Comparison of ENCODE assay signal across 16 cellular contexts in the genomic region with DNA sequence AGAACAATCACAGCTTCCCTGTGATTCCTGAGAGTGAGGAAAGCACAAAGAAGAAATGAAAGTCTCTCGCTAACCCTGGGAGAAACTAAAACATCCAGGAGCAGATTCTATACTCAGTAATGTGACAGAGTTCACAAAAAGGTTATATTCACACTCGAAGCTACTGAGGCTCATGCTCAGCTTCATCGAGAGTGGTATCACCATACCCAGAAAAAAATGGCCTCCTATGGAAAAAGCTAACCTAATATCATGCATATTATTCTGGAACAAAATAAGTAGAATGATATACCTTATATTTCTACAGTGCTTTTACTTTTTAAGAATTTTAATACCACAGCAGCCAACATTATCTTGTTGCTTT. TPM values are rescaled to one million over a fixed set of nuclear protein-coding genes. Genes with fewer than 3 reads are reported as not detected.
DNase-seq lines count a peak whose midpoint lies in the region; ATAC-seq and TF ChIP-seq lines count a peak whose summit lies in the region.
"Had no signal": no experiment of that assay in that cellular context is flagged by ENCODE, and none has a peak within 500 bp of the region (broad histone marks: within the 10 kb centered on the region; RNA-seq: fewer than 3 reads in every experiment).

No MANE protein-coding gene starts in this region.

- H3K9me3 ChIP-seq in esophagus squamous epithelium (no peaks in the 10 kb centered on the region), sigmoid colon (no peaks in the 10 kb centered on the region)
- H3K9me3 ChIP-seq: MG63, pancreas had no signal

- H3K27ac ChIP-seq in esophagus squamous epithelium, result peak overlapping the region; percentile 15 to 49 (median 39)
- no peak overlapping the region for H3K27ac ChIP-seq in sigmoid colon
- H3K27ac ChIP-seq: pancreas, PC-9 had no signal

- no peak overlapping the region for H3K4me3 ChIP-seq in esophagus squamous epithelium
- no peak overlapping the region for H3K4me3 ChIP-seq in sigmoid colon
- H3K4me3 ChIP-seq: MG63, pancreas, PC-9 had no signal

- no peaks in the 10 kb centered on the region for H3K27me3 Mint-ChIP-seq in activated T-cell treated with anti-CD3 and anti-CD28 coated beads, Interleukin-2, amount 50 U/mL, for 72 hours (ENCODE audit: low read depth)
- no peaks in the 10 kb centered on the region for H3K27me3 Mint-ChIP-seq in activated CD4-positive, alpha-beta memory T cell treated with anti-CD3 and anti-CD28 coated beads, Interleukin-2, amount 10 ng/mL, durations not matched to agents 7 days and 5 days
- H3K27me3 Mint-ChIP-seq in stimulated activated naive CD8-positive, alpha-beta T cell treated with anti-CD3 and anti-CD28 coated beads, Interleukin-15, Interleukin-2, amounts not matched to agents 100 ng/mL and 50 ng/mL, for 24 hours, result no peaks in the 10 kb centered on the region

- TF ChIP-seq CTCF in esophagus squamous epithelium (IDR thresholded peaks at IDR 0.05) (no peak), sigmoid colon (IDR thresholded peaks at IDR 0.05) (no peak)

- POLR2A ChIA-PET in activated CD4-positive, alpha-beta memory T cell treated with anti-CD3 and anti-CD28 coated beads, Interleukin-2, amount 10 ng/mL, durations not matched to agents 7 days and 5 days (lab: Charles Lee), result interaction anchor here (1.1 to 3.7 kb wide), 3 partner anchors 13 to 73 kb away, joined by 5 to 33 read pairs (median 5); partner anchors contain the start of gene CDKN2AIP

- peak overlapping the region; percentile 58 to 73 for H3K4me3 Mint-ChIP-seq in activated T-cell treated with anti-CD3 and anti-CD28 coated beads, Interleukin-2, amount 50 U/mL, for 72 hours
- H3K4me3 Mint-ChIP-seq in activated CD4-positive, alpha-beta memory T cell treated with anti-CD3 and anti-CD28 coated beads, Interleukin-2, amount 10 ng/mL, durations not matched to agents 7 days and 5 days, result no peak overlapping the region
- peak overlapping the region; percentile 8 for H3K4me3 Mint-ChIP-seq in stimulated activated naive CD8-positive, alpha-beta T cell treated with anti-CD3 and anti-CD28 coated beads, Interleukin-15, Interleukin-2, amounts not matched to agents 100 ng/mL and 50 ng/mL, for 24 hours

- CTCF ChIA-PET in activated CD4-positive, alpha-beta memory T cell treated with anti-CD3 and anti-CD28 coated beads, Interleukin-2, amount 10 ng/mL, durations not matched to agents 7 days and 5 days (lab: Charles Lee), result interaction anchor here (1.1 to 1.9 kb wide), 3 partner anchors 13 to 33 kb away, joined by 4 to 12 read pairs (median 10); partner anchors contain the start of gene CDKN2AIP

- H3K27me3 ChIP-seq in esophagus squamous epithelium, result no peaks in the 10 kb centered on the region
- no peaks in the 10 kb centered on the region for H3K27me3 ChIP-seq in sigmoid colon
- H3K27me3 ChIP-seq: MG63, pancreas had no signal

- peak overlapping the region; percentile 89 for H3K27ac Mint-ChIP-seq in activated T-cell treated with anti-CD3 and anti-CD28 coated beads, Interleukin-2, amount 50 U/mL, for 72 hours
- H3K27ac Mint-ChIP-seq in activated CD4-positive, alpha-beta memory T cell treated with anti-CD3 and anti-CD28 coated beads, Interleukin-2, amount 10 ng/mL, durations not matched to agents 7 days and 5 days, result peak overlapping the region; percentile 59
- H3K27ac Mint-ChIP-seq in stimulated activated naive CD8-positive, alpha-beta T cell treated with anti-CD3 and anti-CD28 coated beads, Interleukin-15, Interleukin-2, amounts not matched to agents 100 ng/mL and 50 ng/mL, for 24 hours, result peak overlapping the region; percentile 78

- no peaks in the 10 kb centered on the region for H3K36me3 ChIP-seq in esophagus squamous epithelium
- no peaks in the 10 kb centered on the region for H3K36me3 ChIP-seq in sigmoid colon
- H3K36me3 ChIP-seq: MG63, pancreas had no signal

- H3K4me1 Mint-ChIP-seq in activated T-cell treated with anti-CD3 and anti-CD28 coated beads, Interleukin-2, amount 50 U/mL, for 72 hours (ENCODE audit: low read depth), result peaks cover 15% of the 10 kb centered on the region
- peaks cover 32% of the 10 kb centered on the region for H3K4me1 Mint-ChIP-seq in activated CD4-positive, alpha-beta memory T cell treated with anti-CD3 and anti-CD28 coated beads, Interleukin-2, amount 10 ng/mL, durations not matched to agents 7 days and 5 days
- H3K4me1 Mint-ChIP-seq in stimulated activated naive CD8-positive, alpha-beta T cell treated with anti-CD3 and anti-CD28 coated beads, Interleukin-15, Interleukin-2, amounts not matched to agents 100 ng/mL and 50 ng/mL, for 24 hours (ENCODE audit: low read depth), result peaks cover 28% of the 10 kb centered on the region

- peak; percentile 25 to 47 for ATAC-seq in activated T-cell treated with anti-CD3 and anti-CD28 coated beads, Interleukin-2, amount 50 U/mL, for 72 hours (replicated peaks in 1 of 2)

- H3K36me3 Mint-ChIP-seq in activated T-cell treated with anti-CD3 and anti-CD28 coated beads, Interleukin-2, amount 50 U/mL, for 72 hours (ENCODE audit: insufficient read depth in 2 of 2), result no peaks in the 10 kb centered on the region
- H3K36me3 Mint-ChIP-seq in activated CD4-positive, alpha-beta memory T cell treated with anti-CD3 and anti-CD28 coated beads, Interleukin-2, amount 10 ng/mL, durations not matched to agents 7 days and 5 days (ENCODE audit: low read depth), result no peaks in the 10 kb centered on the region
- no peaks in the 10 kb centered on the region for H3K36me3 Mint-ChIP-seq in stimulated activated naive CD8-positive, alpha-beta T cell treated with anti-CD3 and anti-CD28 coated beads, Interleukin-15, Interleukin-2, amounts not matched to agents 100 ng/mL and 50 ng/mL, for 24 hours (ENCODE audit: low read depth)

- no peak for DNase-seq in activated T-cell treated with anti-CD3 and anti-CD28 coated beads, Interleukin-2, amount 50 U/mL, for 72 hours
- no peak for DNase-seq in activated T-cell treated with anti-CD3 and anti-CD28 coated beads, Interleukin-2, amount 50 U/mL, for 1 hour
- no peak for DNase-seq in activated CD4-positive, alpha-beta memory T cell treated with anti-CD3 and anti-CD28 coated beads, Interleukin-2, amount 10 ng/mL, durations not matched to agents 7 days and 5 days
- DNase-seq in esophagus squamous epithelium (lab: John Stamatoyannopoulos, UW) (no peak), sigmoid colon (no peak), SHP77 treated with DMSO at 0.1 percent for 48 hours (lab: John Stamatoyannopoulos, UW) (no peak)
- no peak for DNase-seq in stimulated activated CD4-positive, alpha-beta T cell treated with anti-CD3 and anti-CD28 coated beads, Interleukin-4, amount 100 ng/mL, for 24 hours
- DNase-seq: DMS53, GOT3, left ventricle myocardium superior, MG63, NCI-H2227 treated with DMSO at 0.1 percent for 48 hours, PC-9, T-helper 9 cell had no signal

- no peak for TF ChIP-seq EP300 in sigmoid colon (IDR thresholded peaks at IDR 0.05)

- H3K4me1 ChIP-seq in esophagus squamous epithelium, result peaks cover 0 to 33% (median 5%) of the 10 kb centered on the region in 3 donors
- no peaks in the 10 kb centered on the region for H3K4me1 ChIP-seq in sigmoid colon
- H3K4me1 ChIP-seq: pancreas had no signal

- TF ChIP-seq POLR2A in esophagus squamous epithelium (IDR thresholded peaks at IDR 0.05) (no peak), sigmoid colon (IDR thresholded peaks at IDR 0.05) (no peak)

- no peaks in the 10 kb centered on the region for H3K9me3 Mint-ChIP-seq in activated T-cell treated with anti-CD3 and anti-CD28 coated beads, Interleukin-2, amount 50 U/mL, for 72 hours
- no peaks in the 10 kb centered on the region for H3K9me3 Mint-ChIP-seq in activated CD4-positive, alpha-beta memory T cell treated with anti-CD3 and anti-CD28 coated beads, Interleukin-2, amount 10 ng/mL, durations not matched to agents 7 days and 5 days
- no peaks in the 10 kb centered on the region for H3K9me3 Mint-ChIP-seq in stimulated activated naive CD8-positive, alpha-beta T cell treated with anti-CD3 and anti-CD28 coated beads, Interleukin-15, Interleukin-2, amounts not matched to agents 100 ng/mL and 50 ng/mL, for 24 hours

- intact Hi-C loops in esophagus squamous epithelium (cut with DNase I) (no loop called here), sigmoid colon (cut with DNase I) (no loop called here)

- 22 to 25% methylated on average over 3 of the region's 3 CpGs for WGBS in esophagus squamous epithelium, 2 donors
- WGBS in sigmoid colon, 2 donors, result 12 to 20% methylated on average over 3 of the region's 3 CpGs

RNA-seq across cellular contexts. Expression of gene CDKN2AIP, which starts 13.5 kb away (rescaled TPM):
- 10 to 100 TPM; 29.7 to 48.0 TPM for total RNA-seq in activated T-cell treated with anti-CD3 and anti-CD28 coated beads, Interleukin-2, amount 50 U/mL, for 72 hours
- total RNA-seq in activated CD4-positive, alpha-beta memory T cell treated with anti-CD3 and anti-CD28 coated beads, Interleukin-2, amount 10 ng/mL, durations not matched to agents 7 days and 5 days, result 10 to 100 TPM; 30.5 to 30.9 TPM
- total RNA-seq in esophagus squamous epithelium, result 10 to 100 TPM; 20.3 to 33.5 (median 27.2) TPM
- 10 to 100 TPM; 17.7 to 35.0 (median 27.4) TPM for total RNA-seq in sigmoid colon
- 10 to 100 TPM; 12.9 to 14.8 (median 13.2) TPM for polyA plus RNA-seq in sigmoid colon

Comparison
In these comparisons a context has a peak if more than half of its experiments do, and no peak if none do; other contexts are left out.
1. H3K27ac ChIP-seq: peak in esophagus squamous epithelium (4 of 4); none in sigmoid colon (0 of 4).
2. Peak in every context shown above with its lines, with median percentiles within 50 percentile points of each other: H3K27ac Mint-ChIP-seq.